Comparison of ENCODE assay signal across 8 cellular contexts in genomic region chr18:28342231-28342630, GRCh38.
"Had no signal": no experiment of that assay in that cellular context is flagged by ENCODE, and none has a peak within 500 bp of the region (broad histone marks: within the 10 kb centered on the region; RNA-seq: fewer than 3 reads in every experiment).

No MANE protein-coding gene starts in this region.

- H3K36me3 Mint-ChIP-seq: IgD-negative memory B cell had no signal

- H3K27me3 Mint-ChIP-seq: IgD-negative memory B cell had no signal

- H3K4me1 Mint-ChIP-seq: IgD-negative memory B cell had no signal

- DNase-seq: GM23248, GOT3, H9, HCEC 1CT, Kasumi-1, KG1 had no signal

- H3K27ac Mint-ChIP-seq: H9, IgD-negative memory B cell had no signal

- H3K9ac ChIP-seq: GM23248 had no signal

- H2AFZ ChIP-seq: GM23248 had no signal

- H3K4me3 ChIP-seq: GM23248 had no signal

- FAIRE-seq: H54 had no signal

- H3K4me3 Mint-ChIP-seq: H9, IgD-negative memory B cell had no signal

- H3K27ac ChIP-seq: GM23248 had no signal
